ENCODE assay signal across 17 cellular contexts in the genomic region with DNA sequence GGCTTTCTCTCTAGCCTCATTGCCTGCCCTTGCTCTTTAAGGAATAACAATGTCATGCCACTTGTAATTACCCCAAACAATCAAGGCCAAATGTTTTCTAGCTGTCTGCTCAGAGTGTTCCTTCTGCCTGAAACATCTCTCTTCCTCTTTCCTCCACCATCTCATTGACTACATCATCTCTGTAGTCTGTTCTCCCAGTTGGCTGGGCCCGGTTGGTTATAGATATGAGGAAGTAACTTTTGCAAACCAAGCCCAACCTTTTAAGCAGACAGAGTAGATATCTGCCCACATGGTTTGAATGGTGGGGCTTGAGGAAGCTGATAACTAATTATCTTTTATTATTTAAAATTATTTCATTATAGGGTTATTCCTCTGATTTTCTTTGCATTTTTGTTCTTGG.
"Had no signal": no experiment of that assay in that cellular context is flagged by ENCODE, and none has a peak within 500 bp of the region (broad histone marks: within the 10 kb centered on the region; RNA-seq: fewer than 3 reads in every experiment).

No MANE protein-coding gene starts in this region.

- H3K4me3 ChIP-seq: ascending aorta, colonic mucosa, hepatocyte, mucosa of descending colon, neural progenitor cell, tibial artery had no signal

- H3K4me1 Mint-ChIP-seq: activated naive CD4-positive, alpha-beta T cell treated with anti-CD3 and anti-CD28 coated beads, Interleukin-2, amount 50 U/mL, for 24 hours; central memory CD8-positive, alpha-beta T cell; memory B cell; naive B cell had no signal

- H3K27me3 ChIP-seq: ascending aorta, colonic mucosa, foreskin keratinocyte, neural progenitor cell had no signal

- H3K9me3 Mint-ChIP-seq: neural progenitor cell had no signal

- FAIRE-seq: urothelium cell line had no signal

- H3K36me3 ChIP-seq: ascending aorta, colonic mucosa, neural progenitor cell, tibial artery had no signal

- H3K4me1 ChIP-seq: ascending aorta, colonic mucosa, foreskin keratinocyte, tibial artery had no signal

- H3K9me3 ChIP-seq: ascending aorta, colonic mucosa, mucosa of descending colon, tibial artery had no signal

- DNase-seq: activated CD4-positive, CD25-positive, alpha-beta regulatory T cell treated with anti-CD3 and anti-CD28 coated beads, Interleukin-2, amount 50 U/mL, for 72 hours; activated gamma-delta T cell; colonic mucosa; foreskin keratinocyte; mucosa of descending colon; naive B cell; stimulated activated naive CD8-positive, alpha-beta T cell treated with anti-CD3 and anti-CD28 coated beads, Interleukin-15, Interleukin-2, amounts not matched to agents 100 U/mL and 50 U/mL, for 24 hours; substantia nigra; tibial artery had no signal

- H3K36me3 Mint-ChIP-seq: activated naive CD4-positive, alpha-beta T cell treated with anti-CD3 and anti-CD28 coated beads, Interleukin-2, amount 50 U/mL, for 24 hours; memory B cell; naive B cell; neural progenitor cell had no signal

- H3K4me2 ChIP-seq: hepatocyte, neural progenitor cell had no signal

- H3K27me3 Mint-ChIP-seq: central memory CD8-positive, alpha-beta T cell had no signal

- H3K9ac ChIP-seq: neural progenitor cell had no signal

- H3K27ac Mint-ChIP-seq: activated naive CD4-positive, alpha-beta T cell treated with anti-CD3 and anti-CD28 coated beads, Interleukin-2, amount 50 U/mL, for 24 hours; memory B cell; naive B cell; neural progenitor cell; progenitor cell of endocrine pancreas had no signal

- ATAC-seq: foreskin keratinocyte; mucosa of descending colon; stimulated activated naive CD8-positive, alpha-beta T cell treated with anti-CD3 and anti-CD28 coated beads, Interleukin-15, Interleukin-2, amounts not matched to agents 100 U/mL and 50 U/mL, for 24 hours had no signal

- H3K79me2 ChIP-seq: hepatocyte had no signal

- H3K27ac ChIP-seq: ascending aorta, colonic mucosa, foreskin keratinocyte, hepatocyte, neural progenitor cell, tibial artery had no signal

- H2AFZ ChIP-seq: hepatocyte, neural progenitor cell had no signal

- H3K4me3 Mint-ChIP-seq: activated naive CD4-positive, alpha-beta T cell treated with anti-CD3 and anti-CD28 coated beads, Interleukin-2, amount 50 U/mL, for 24 hours; central memory CD8-positive, alpha-beta T cell; memory B cell; naive B cell; neural progenitor cell had no signal
